Comparison of ENCODE assay signal across 23 cellular contexts in the genomic region with DNA sequence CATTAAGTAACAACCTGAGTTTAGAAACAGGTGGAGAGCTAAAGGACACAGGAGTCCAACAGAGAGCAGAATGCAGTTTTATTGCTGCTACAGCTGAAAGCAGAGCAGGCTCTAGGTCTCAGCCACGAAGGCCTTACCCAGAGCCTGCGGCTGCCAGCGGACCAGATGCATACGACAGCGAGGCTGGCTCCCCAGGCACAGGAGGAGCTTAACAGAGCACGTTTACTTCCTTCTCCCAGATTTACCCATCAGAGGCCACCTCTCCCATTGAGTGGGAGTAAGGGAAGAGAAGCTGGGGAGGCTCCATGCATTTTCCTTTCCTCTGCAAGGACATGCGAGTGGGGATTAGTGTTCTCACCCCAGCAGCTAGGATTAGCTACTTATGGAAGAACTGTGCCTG. TPM values are rescaled to one million over a fixed set of nuclear protein-coding genes. Genes with fewer than 3 reads are reported as not detected.
A peak's percentile ranks its signal among the peaks of the same experiment; 100 is the strongest.
DNase-seq lines count a peak whose midpoint lies in the region; ATAC-seq, FAIRE-seq and TF ChIP-seq lines count a peak whose summit lies in the region.
"Had no signal": no experiment of that assay in that cellular context is flagged by ENCODE, and none has a peak within 500 bp of the region (broad histone marks: within the 10 kb centered on the region; RNA-seq: fewer than 3 reads in every experiment).

No MANE protein-coding gene starts in this region.

- H3K27ac Mint-ChIP-seq in activated naive CD4-positive, alpha-beta T cell treated with anti-CD3 and anti-CD28 coated beads, Interleukin-2, amount 10 ng/mL, durations not matched to agents 7 days and 5 days: peak overlapping the region; percentile 19
- peak overlapping the region in 1 of 2 donors; percentile 36 for H3K27ac Mint-ChIP-seq in activated naive CD4-positive, alpha-beta T cell treated with anti-CD3 and anti-CD28 coated beads, Interleukin-2, amount 50 U/mL, for 72 hours
- H3K27ac Mint-ChIP-seq in dendritic cell treated with granulocyte-macrophage colony-stimulating factor and Interleukin-4, amounts not matched to agents 40 ng/mL and 50 ng/mL, for 4 days: peak overlapping the region; percentile 39
- H3K27ac Mint-ChIP-seq in WTC11: no peak overlapping the region
- H3K27ac Mint-ChIP-seq: B cell; CD4-positive, CD25-positive, alpha-beta regulatory T cell; CD8-positive, alpha-beta T cell had no signal

- in situ Hi-C loops in KBM-7 (cut with MboI; ENCODE audit: low pct_unique_long_range_greater_than_20kb, low sequenced_read_pairs): no loop called here

- POLR2A ChIA-PET in WTC11 (lab: Charles Lee): no interaction called here

- no peak overlapping the region for H3K27ac ChIP-seq in kidney (ENCODE audit: low read depth in 2 of 2, low read length in 2 of 2)
- H3K27ac ChIP-seq: BLaER1, C4-2B, GM23248 had no signal

- H3K36me3 ChIP-seq in kidney (ENCODE audit: control insufficient read depth in 1 of 2, insufficient read depth in 2 of 2, low read length in 2 of 2): peaks cover 56 to 73% of the 10 kb centered on the region in 2 donors

- H3K36me3 Mint-ChIP-seq in activated naive CD4-positive, alpha-beta T cell treated with anti-CD3 and anti-CD28 coated beads, Interleukin-2, amount 10 ng/mL, durations not matched to agents 7 days and 5 days: peaks cover 63% of the 10 kb centered on the region
- peaks cover 15 to 47% of the 10 kb centered on the region in 2 donors for H3K36me3 Mint-ChIP-seq in activated naive CD4-positive, alpha-beta T cell treated with anti-CD3 and anti-CD28 coated beads, Interleukin-2, amount 50 U/mL, for 72 hours
- peaks cover 95% of the 10 kb centered on the region for H3K36me3 Mint-ChIP-seq in dendritic cell treated with granulocyte-macrophage colony-stimulating factor and Interleukin-4, amounts not matched to agents 40 ng/mL and 50 ng/mL, for 4 days (ENCODE audit: low read depth)
- H3K36me3 Mint-ChIP-seq in WTC11: peaks cover 72% of the 10 kb centered on the region

- no peaks in the 10 kb centered on the region for H3K27me3 Mint-ChIP-seq in activated naive CD4-positive, alpha-beta T cell treated with anti-CD3 and anti-CD28 coated beads, Interleukin-2, amount 10 ng/mL, durations not matched to agents 7 days and 5 days
- H3K27me3 Mint-ChIP-seq in dendritic cell treated with granulocyte-macrophage colony-stimulating factor and Interleukin-4, amounts not matched to agents 40 ng/mL and 50 ng/mL, for 4 days: no peaks in the 10 kb centered on the region
- H3K27me3 Mint-ChIP-seq in WTC11 (ENCODE audit: low read depth): no peaks in the 10 kb centered on the region
- H3K27me3 Mint-ChIP-seq: B cell; CD4-positive, CD25-positive, alpha-beta regulatory T cell had no signal

- no peaks in the 10 kb centered on the region for H3K4me1 Mint-ChIP-seq in activated naive CD4-positive, alpha-beta T cell treated with anti-CD3 and anti-CD28 coated beads, Interleukin-2, amount 10 ng/mL, durations not matched to agents 7 days and 5 days
- peaks cover 25% of the 10 kb centered on the region for H3K4me1 Mint-ChIP-seq in dendritic cell treated with granulocyte-macrophage colony-stimulating factor and Interleukin-4, amounts not matched to agents 40 ng/mL and 50 ng/mL, for 4 days (ENCODE audit: low read depth)
- H3K4me1 Mint-ChIP-seq in WTC11: no peaks in the 10 kb centered on the region
- H3K4me1 Mint-ChIP-seq: B cell had no signal

- no peak for ATAC-seq in activated naive CD4-positive, alpha-beta T cell treated with anti-CD3 and anti-CD28 coated beads, Interleukin-2, amount 50 U/mL, for 72 hours
- no peak for ATAC-seq in WTC11
- ATAC-seq: CD8-positive, alpha-beta T cell; GM12878 had no signal

- no peak overlapping the region for H3K9ac ChIP-seq in kidney (ENCODE audit: low read length in 2 of 2)
- H3K9ac ChIP-seq: BLaER1, GM23248 had no signal

- H3K9me3 ChIP-seq in kidney (ENCODE audit: control insufficient read depth in 1 of 2, low read length in 2 of 2): no peaks in the 10 kb centered on the region
- H3K9me3 ChIP-seq: BLaER1 had no signal

- FAIRE-seq in kidney (lab: Jason Lieb, UNC): no peak
- FAIRE-seq: GM12878, GM19239, H1 had no signal

- no peak overlapping the region for H3K4me3 Mint-ChIP-seq in activated naive CD4-positive, alpha-beta T cell treated with anti-CD3 and anti-CD28 coated beads, Interleukin-2, amount 10 ng/mL, durations not matched to agents 7 days and 5 days
- no peak overlapping the region for H3K4me3 Mint-ChIP-seq in dendritic cell treated with granulocyte-macrophage colony-stimulating factor and Interleukin-4, amounts not matched to agents 40 ng/mL and 50 ng/mL, for 4 days
- no peak overlapping the region for H3K4me3 Mint-ChIP-seq in WTC11
- H3K4me3 Mint-ChIP-seq: B cell; CD4-positive, CD25-positive, alpha-beta regulatory T cell; CD8-positive, alpha-beta T cell had no signal

- H3K9me3 Mint-ChIP-seq in activated naive CD4-positive, alpha-beta T cell treated with anti-CD3 and anti-CD28 coated beads, Interleukin-2, amount 10 ng/mL, durations not matched to agents 7 days and 5 days: no peaks in the 10 kb centered on the region
- no peaks in the 10 kb centered on the region for H3K9me3 Mint-ChIP-seq in activated naive CD4-positive, alpha-beta T cell treated with anti-CD3 and anti-CD28 coated beads, Interleukin-2, amount 50 U/mL, for 72 hours
- no peaks in the 10 kb centered on the region for H3K9me3 Mint-ChIP-seq in dendritic cell treated with granulocyte-macrophage colony-stimulating factor and Interleukin-4, amounts not matched to agents 40 ng/mL and 50 ng/mL, for 4 days
- no peaks in the 10 kb centered on the region for H3K9me3 Mint-ChIP-seq in WTC11
- H3K9me3 Mint-ChIP-seq: CD4-positive, CD25-positive, alpha-beta regulatory T cell; CD8-positive, alpha-beta T cell had no signal

- DNase-seq in activated naive CD4-positive, alpha-beta T cell treated with anti-CD3 and anti-CD28 coated beads, Interleukin-2, amount 10 ng/mL, durations not matched to agents 7 days and 5 days: no peak
- DNase-seq in activated naive CD4-positive, alpha-beta T cell treated with anti-CD3 and anti-CD28 coated beads, Interleukin-2, amount 50 U/mL, for 72 hours (ENCODE audit: low spot score in 2 of 2): no peak
- DNase-seq in D341Med (ENCODE audit: low spot score) (peak; percentile 64), putamen (ENCODE audit: low spot score) (peak; percentile 35), kidney (no peak), WTC11 (ENCODE audit: low spot score) (no peak), KBM-7 (no peak)
- DNase-seq: CD4-positive, CD25-positive, alpha-beta regulatory T cell; CD8-positive, alpha-beta T cell; DMS 273 treated with DMSO at 0.1 percent for 48 hours; DMS79; EL; GDM1; GM23248; H7; HCEC 1CT had no signal

- CTCF ChIA-PET in activated naive CD4-positive, alpha-beta T cell treated with anti-CD3 and anti-CD28 coated beads, Interleukin-2, amount 10 ng/mL, durations not matched to agents 7 days and 5 days (lab: Charles Lee): interaction anchor here (0.7 kb wide), 1 partner anchor 453 kb away, joined by 3 read pairs; no protein-coding TSS in a partner anchor
- CTCF ChIA-PET in WTC11 (lab: Charles Lee): no interaction called here

- no peak for TF ChIP-seq CTCF in kidney (IDR thresholded peaks at IDR 0.05; ENCODE audit: borderline replicate concordance, extremely low read depth, insufficient read depth)
- TF ChIP-seq CTCF in WTC11 (IDR thresholded peaks at IDR 0.05): no peak

- H3K4me3 ChIP-seq in kidney (ENCODE audit: low read length in 2 of 2): no peak overlapping the region
- H3K4me3 ChIP-seq: BLaER1, GM12878, GM23248 had no signal

- no peaks in the 10 kb centered on the region for H3K4me1 ChIP-seq in kidney (ENCODE audit: control insufficient read depth in 1 of 2, insufficient read depth in 1 of 2, low read depth in 1 of 2, low read length in 2 of 2)

- intact Hi-C loops in dendritic cell treated with granulocyte-macrophage colony-stimulating factor and Interleukin-4, amounts not matched to agents 40 ng/mL and 50 ng/mL, for 4 days (cut with micrococcal nuclease): no loop called here
- intact Hi-C loops in kidney (cut with DNase I): no loop called here

TF ChIP-seq in WTC11, 78 proteins besides CTCF, POLR2A, EP300 and RAD21 (continues in another document):
- TF ChIP-seq, protein P1, sequence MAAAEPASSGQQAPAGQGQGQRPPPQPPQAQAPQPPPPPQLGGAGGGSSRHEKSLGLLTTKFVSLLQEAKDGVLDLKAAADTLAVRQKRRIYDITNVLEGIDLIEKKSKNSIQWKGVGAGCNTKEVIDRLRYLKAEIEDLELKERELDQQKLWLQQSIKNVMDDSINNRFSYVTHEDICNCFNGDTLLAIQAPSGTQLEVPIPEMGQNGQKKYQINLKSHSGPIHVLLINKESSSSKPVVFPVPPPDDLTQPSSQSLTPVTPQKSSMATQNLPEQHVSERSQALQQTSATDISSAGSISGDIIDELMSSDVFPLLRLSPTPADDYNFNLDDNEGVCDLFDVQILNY (CRISPR knock-in tag; IDR thresholded peaks at IDR 0.05): no peak
- TF ChIP-seq CREM (CRISPR knock-in tag; IDR thresholded peaks at IDR 0.05): no peak
- no peak for TF ChIP-seq KAT7 (CRISPR knock-in tag; IDR thresholded peaks at IDR 0.05; ENCODE audit: borderline replicate concordance)
- no peak for TF ChIP-seq CREB1 (CRISPR knock-in tag; IDR thresholded peaks at IDR 0.05)
- TF ChIP-seq, protein P2, sequence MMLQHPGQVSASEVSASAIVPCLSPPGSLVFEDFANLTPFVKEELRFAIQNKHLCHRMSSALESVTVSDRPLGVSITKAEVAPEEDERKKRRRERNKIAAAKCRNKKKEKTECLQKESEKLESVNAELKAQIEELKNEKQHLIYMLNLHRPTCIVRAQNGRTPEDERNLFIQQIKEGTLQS (CRISPR knock-in tag; conservative IDR thresholded peaks at IDR 0.05): no peak
- no peak for TF ChIP-seq ELF4 (CRISPR knock-in tag; IDR thresholded peaks at IDR 0.05; ENCODE audit: low read depth)
- no peak for TF ChIP-seq MYBL2 (CRISPR knock-in tag; IDR thresholded peaks at IDR 0.05)
- TF ChIP-seq FOXK1 (CRISPR knock-in tag; IDR thresholded peaks at IDR 0.05): no peak
- no peak for TF ChIP-seq ZNF138 (CRISPR knock-in tag; conservative IDR thresholded peaks at IDR 0.05)
- TF ChIP-seq, protein P3, sequence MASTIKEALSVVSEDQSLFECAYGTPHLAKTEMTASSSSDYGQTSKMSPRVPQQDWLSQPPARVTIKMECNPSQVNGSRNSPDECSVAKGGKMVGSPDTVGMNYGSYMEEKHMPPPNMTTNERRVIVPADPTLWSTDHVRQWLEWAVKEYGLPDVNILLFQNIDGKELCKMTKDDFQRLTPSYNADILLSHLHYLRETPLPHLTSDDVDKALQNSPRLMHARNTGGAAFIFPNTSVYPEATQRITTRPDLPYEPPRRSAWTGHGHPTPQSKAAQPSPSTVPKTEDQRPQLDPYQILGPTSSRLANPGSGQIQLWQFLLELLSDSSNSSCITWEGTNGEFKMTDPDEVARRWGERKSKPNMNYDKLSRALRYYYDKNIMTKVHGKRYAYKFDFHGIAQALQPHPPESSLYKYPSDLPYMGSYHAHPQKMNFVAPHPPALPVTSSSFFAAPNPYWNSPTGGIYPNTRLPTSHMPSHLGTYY (CRISPR knock-in tag; IDR thresholded peaks at IDR 0.05): no peak
- no peak for TF ChIP-seq ETV6 (CRISPR knock-in tag; IDR thresholded peaks at IDR 0.05)
- TF ChIP-seq ZNF232 (CRISPR knock-in tag; IDR thresholded peaks at IDR 0.05): no peak

RNA-seq across cellular contexts. Expression of a gene that starts 22.6 kb away (rescaled TPM):
- total RNA-seq in activated naive CD4-positive, alpha-beta T cell treated with anti-CD3 and anti-CD28 coated beads, Interleukin-2, amount 50 U/mL, for 72 hours: 100 to 1,000 TPM; 368 to 465 TPM
- 390 TPM for total RNA-seq in kidney
- 132 TPM for polyA plus RNA-seq in kidney (ENCODE audit: insufficient read depth, low read depth, low replicate concordance)
- 382 to 438 TPM (median 392 TPM) in 3 replicates for total RNA-seq in WTC11 (2021)

Comparison
In these comparisons a context has a peak if more than half of its experiments do, and no peak if none do; other contexts are left out.
1. DNase-seq: peak in D341Med (single experiment) and putamen (single experiment); none in activated naive CD4-positive, alpha-beta T cell treated with anti-CD3 and anti-CD28 coated beads, Interleukin-2, amount 10 ng/mL, durations not matched to agents 7 days and 5 days (single experiment), activated naive CD4-positive, alpha-beta T cell treated with anti-CD3 and anti-CD28 coated beads, Interleukin-2, amount 50 U/mL, for 72 hours (0 of 2), kidney (single experiment), WTC11 (single experiment) and KBM-7 (single experiment).